ENCODE assay signal across 24 cellular contexts in the genomic region with DNA sequence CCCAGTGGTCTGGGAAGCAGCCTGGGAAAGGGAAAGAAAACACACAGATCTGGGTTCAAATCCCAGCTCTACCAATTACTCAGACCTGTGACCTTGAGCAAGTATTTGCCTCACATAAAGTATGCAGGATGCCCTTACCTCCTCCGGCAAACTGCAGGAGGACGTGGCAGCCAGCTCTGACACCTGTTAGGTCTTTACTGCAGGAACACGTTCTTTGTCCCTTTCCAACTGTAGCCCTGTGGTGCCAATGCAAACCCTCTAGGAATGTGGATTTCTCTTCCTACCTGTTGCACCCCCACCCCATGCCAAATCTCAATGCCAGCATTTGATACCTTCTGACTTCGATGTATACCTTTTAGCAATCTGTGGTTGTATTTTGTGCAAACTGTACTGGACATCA.
DNase-seq lines count a peak whose midpoint lies in the region; TF ChIP-seq lines count a peak whose summit lies in the region.
"Had no signal": no experiment of that assay in that cellular context is flagged by ENCODE, and none has a peak within 500 bp of the region (broad histone marks: within the 10 kb centered on the region; RNA-seq: fewer than 3 reads in every experiment).

No MANE protein-coding gene starts in this region.

- CTCF ChIA-PET in HEK293 (lab: Yijun Ruan, JAX): interaction anchor here (0.7 kb wide), 1 partner anchor 754 kb away, joined by 3 read pairs; no protein-coding TSS in a partner anchor

- H3K9me3 ChIP-seq in HEK293 (ENCODE audit: control insufficient read depth, insufficient read depth, low read depth, low read length) (no peaks in the 10 kb centered on the region), duodenal mucosa (ENCODE audit: control insufficient read depth in 1 of 2, low read length in 2 of 2) (no peaks in the 10 kb centered on the region), muscle layer of duodenum (ENCODE audit: control insufficient read depth in 1 of 2, low read length in 2 of 2) (no peaks in the 10 kb centered on the region), stomach smooth muscle (ENCODE audit: control insufficient read depth in 2 of 2, low read length in 2 of 2) (no peaks in the 10 kb centered on the region)

- TF ChIP-seq CTCF in HEK293 (tag by site-specific recombination; IDR thresholded peaks at IDR 0.05): no peak

- H3K27ac ChIP-seq in HEK293 (ENCODE audit: extremely low read depth, low read depth, low read length) (no peak overlapping the region), duodenal mucosa (ENCODE audit: low read depth, low read length) (no peak overlapping the region), muscle layer of duodenum (ENCODE audit: low read length) (peak overlapping the region; percentile 58), stomach smooth muscle (ENCODE audit: low read length) (peak overlapping the region; percentile 96), substantia nigra (ENCODE audit: low read depth, low read length, poor library complexity, severe bottlenecking) (no peak overlapping the region)
- H3K27ac ChIP-seq: brain microvascular endothelial cell, VCaP had no signal

- H3K9ac ChIP-seq in duodenal mucosa (ENCODE audit: low read depth in 1 of 2, low read length in 2 of 2): peak overlapping the region; percentile 4 to 33
- H3K9ac ChIP-seq in stomach smooth muscle (ENCODE audit: low read length in 2 of 2): no peak overlapping the region

- H3K4me3 ChIP-seq in HEK293 (ENCODE audit: low read depth, low read length) (no peak overlapping the region), duodenal mucosa (ENCODE audit: low read depth in 1 of 2, low read length in 2 of 2) (peak overlapping the region in 1 of 2 donors; percentile 46), muscle layer of duodenum (ENCODE audit: low read depth in 1 of 2, low read length in 2 of 2) (no peak overlapping the region), stomach smooth muscle (ENCODE audit: low read length in 2 of 2) (no peak overlapping the region)
- H3K4me3 ChIP-seq: smooth muscle cell had no signal

- DNase-seq in NCI-H526 (lab: John Stamatoyannopoulos, UW) (no peak), substantia nigra (lab: John Stamatoyannopoulos, UW) (no peak)
- no peak for DNase-seq in activated naive CD4-positive, alpha-beta T cell treated with Interleukin-2 at 50 U/mL for 16 hours
- DNase-seq: activated CD4-positive, alpha-beta T cell treated with anti-CD3 and anti-CD28 coated beads for 4 hours; activated effector memory CD4-positive, alpha-beta T cell treated with Interleukin-2 at 50 U/mL for 16 hours; activated T-cell treated with anti-CD3 and anti-CD28 coated beads for 4 hours; brain microvascular endothelial cell; CD4-positive, alpha-beta T cell; GOT3; kidney glomerular epithelial cell; mesenchymal stem cell; naive B cell; NCI-H1694 treated with DMSO at 0.1 percent for 48 hours; NCI-H2171; NCI-H524; SHP77 treated with DMSO at 0.1 percent for 48 hours; stimulated activated CD4-positive, alpha-beta T cell treated with anti-CD3 and anti-CD28 coated beads, Interleukin-2, amount 100 ng/mL, for 24 hours; T-helper 9 cell had no signal

- H3K27me3 ChIP-seq in duodenal mucosa (ENCODE audit: control insufficient read depth in 1 of 2, insufficient read depth in 2 of 2, low read length in 2 of 2) (no peaks in the 10 kb centered on the region), muscle layer of duodenum (ENCODE audit: low read depth, low read length) (no peaks in the 10 kb centered on the region), stomach smooth muscle (ENCODE audit: control insufficient read depth in 1 of 2, insufficient read depth in 2 of 2, low read length in 2 of 2) (no peaks in the 10 kb centered on the region)
- H3K27me3 ChIP-seq: brain microvascular endothelial cell had no signal

- POLR2A ChIA-PET in HEK293 (lab: Yijun Ruan, JAX): no interaction called here

- H3K4me1 ChIP-seq in HEK293 (ENCODE audit: control insufficient read depth, insufficient read depth, low read length): peaks cover 3% of the 10 kb centered on the region; the same call in 1 of the 2 replicates
- H3K4me1 ChIP-seq in duodenal mucosa (ENCODE audit: control insufficient read depth in 1 of 2, insufficient read depth in 2 of 2, low read length in 2 of 2): peaks cover 63 to 79% of the 10 kb centered on the region in 2 donors
- peaks cover 28 to 66% of the 10 kb centered on the region in 2 donors for H3K4me1 ChIP-seq in muscle layer of duodenum (ENCODE audit: control insufficient read depth in 1 of 2, insufficient read depth in 2 of 2, low read length in 2 of 2)
- peaks cover 82% of the 10 kb centered on the region for H3K4me1 ChIP-seq in stomach smooth muscle (ENCODE audit: control insufficient read depth, insufficient read depth, low read length)

- peaks cover 0 to 2% of the 10 kb centered on the region in 2 experiments; a peak in 1 of 3 replicates for H3K36me3 ChIP-seq in HEK293 (ENCODE audit: control insufficient read depth in 2 of 2, insufficient read depth in 1 of 2, low read length in 2 of 2)
- peaks cover 4 to 14% of the 10 kb centered on the region in 2 donors for H3K36me3 ChIP-seq in duodenal mucosa (ENCODE audit: control insufficient read depth in 1 of 2, insufficient read depth in 2 of 2, low read length in 2 of 2)
- H3K36me3 ChIP-seq in muscle layer of duodenum (ENCODE audit: control insufficient read depth in 1 of 2, insufficient read depth in 2 of 2, low read length in 2 of 2): peaks cover 5 to 6% of the 10 kb centered on the region in 2 donors
- peaks cover 1% of the 10 kb centered on the region in 2 donors for H3K36me3 ChIP-seq in stomach smooth muscle (ENCODE audit: control insufficient read depth in 2 of 2, insufficient read depth in 2 of 2, low read length in 2 of 2)
- H3K36me3 ChIP-seq: brain microvascular endothelial cell had no signal

TF ChIP-seq in HEK293, 187 proteins besides CTCF, POLR2A, EP300 and RAD21:
- TF ChIP-seq ZNF175 (tag by site-specific recombination; IDR thresholded peaks at IDR 0.05) (no peak), SCRT2 (tag by site-specific recombination; IDR thresholded peaks at IDR 0.05) (peak; percentile 77)

Comparison
In these comparisons a context has a peak if more than half of its experiments do, and no peak if none do; other contexts are left out.
1. H3K27ac ChIP-seq: peak in muscle layer of duodenum (single experiment) and stomach smooth muscle (single experiment); none in HEK293 (single experiment), duodenal mucosa (single experiment) and substantia nigra (single experiment).
2. H3K9ac ChIP-seq: peak in duodenal mucosa (2 of 2); none in stomach smooth muscle (0 of 2).